Comparison of ENCODE assay signal across 22 cellular contexts in the genomic region with DNA sequence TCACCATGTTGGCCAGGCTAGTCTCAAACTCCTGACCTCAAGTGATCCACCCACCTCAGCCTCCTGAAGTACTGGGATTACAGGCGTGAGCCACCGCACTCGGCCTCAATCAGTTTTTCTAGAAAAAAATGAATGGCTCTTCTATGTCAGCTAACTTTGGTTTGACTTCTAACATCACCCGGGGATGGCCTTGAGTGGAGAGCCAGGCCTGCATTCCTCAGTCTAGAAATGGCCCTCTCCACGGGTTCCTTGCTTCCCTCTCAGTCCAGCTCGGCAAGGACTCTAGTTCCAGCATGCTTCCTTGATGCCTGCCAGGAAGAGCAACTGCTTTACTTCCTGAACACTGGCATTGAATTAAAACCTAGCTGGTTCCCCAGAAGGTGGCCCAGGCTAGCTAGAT.
"Had no signal": no experiment of that assay in that cellular context is flagged by ENCODE, and none has a peak within 500 bp of the region (broad histone marks: within the 10 kb centered on the region; RNA-seq: fewer than 3 reads in every experiment).

No MANE protein-coding gene starts in this region.

- H3K4me3 ChIP-seq: cardiac muscle cell, colonic mucosa, gastrocnemius medialis, thyroid gland had no signal

- H3K4me1 ChIP-seq: colonic mucosa, gastrocnemius medialis had no signal

- DNase-seq: activated CD4-positive, alpha-beta T cell treated with anti-CD3 and anti-CD28 coated beads for 1 hour; activated CD8-positive, alpha-beta memory T cell treated with anti-CD3 and anti-CD28 coated beads for 24 hours; activated gamma-delta T cell treated with Interleukin-2 at 50 U/mL for 16 hours; colonic mucosa; erythroblast; gastrocnemius medialis; kidney glomerular epithelial cell; left ventricle myocardium superior; natural killer cell; stimulated activated CD4-positive, alpha-beta T cell treated with anti-CD3 and anti-CD28 coated beads, Interleukin-12 subunit alpha, Interleukin-12 subunit beta, amount 100 ng/mL, for 4 hours; stimulated activated CD4-positive, alpha-beta T cell treated with anti-CD3 and anti-CD28 coated beads, Interleukin-1b, Interleukin-23, amount 100 ng/mL, for 48 hours; stimulated activated CD8-positive, alpha-beta memory T cell treated with anti-CD3 and anti-CD28 coated beads, Interleukin-4, amount 100 ng/mL, for 48 hours; stimulated activated naive CD4-positive, alpha-beta T cell; T-helper 17 cell; thyroid gland had no signal

- H3K4me1 Mint-ChIP-seq: natural killer cell had no signal

- H3K27me3 ChIP-seq: cardiac muscle cell, colonic mucosa, gastrocnemius medialis, thyroid gland had no signal

- H3K27ac ChIP-seq: cardiac muscle cell, gastrocnemius medialis, parathyroid adenoma, thyroid gland, VCaP had no signal

- H3K9me3 ChIP-seq: colonic mucosa, gastrocnemius medialis, thyroid gland had no signal

- H3K9me3 Mint-ChIP-seq: activated naive CD4-positive, alpha-beta T cell treated with anti-CD3 and anti-CD28 coated beads, Interleukin-2, amount 50 U/mL, for 72 hours; activated T-helper 1 cell treated with anti-CD3 and anti-CD28 coated beads, Interleukin-12 subunit alpha, Interleukin-12 subunit beta, Interleukin-2, Interleukin-4 antibody, amounts not matched to agents 30 ng/mL and 10 ng/mL and 1 ng/mL, durations not matched to agents 14 hours and 24 hours and 36 hours; memory B cell; natural killer cell had no signal

- H3K9ac ChIP-seq: parathyroid adenoma had no signal

- H3K27me3 Mint-ChIP-seq: memory B cell, T-helper 17 cell had no signal

- ATAC-seq: activated naive CD4-positive, alpha-beta T cell treated with anti-CD3 and anti-CD28 coated beads, Interleukin-2, amount 50 U/mL, for 72 hours; gastrocnemius medialis; left ventricle myocardium superior; natural killer cell; sciatic nerve; T-helper 17 cell had no signal

- H3K27ac Mint-ChIP-seq: activated naive CD4-positive, alpha-beta T cell treated with anti-CD3 and anti-CD28 coated beads, Interleukin-2, amount 50 U/mL, for 72 hours; activated T-helper 1 cell treated with anti-CD3 and anti-CD28 coated beads, Interleukin-12 subunit alpha, Interleukin-12 subunit beta, Interleukin-2, Interleukin-4 antibody, amounts not matched to agents 30 ng/mL and 10 ng/mL and 1 ng/mL, durations not matched to agents 14 hours and 24 hours and 36 hours; memory B cell; natural killer cell; T-helper 17 cell had no signal

- H3K4me3 Mint-ChIP-seq: activated T-helper 1 cell treated with anti-CD3 and anti-CD28 coated beads, Interleukin-12 subunit alpha, Interleukin-12 subunit beta, Interleukin-2, Interleukin-4 antibody, amounts not matched to agents 30 ng/mL and 10 ng/mL and 1 ng/mL, durations not matched to agents 14 hours and 24 hours and 36 hours; memory B cell; natural killer cell; T-helper 17 cell had no signal

- H3K36me3 Mint-ChIP-seq: activated naive CD4-positive, alpha-beta T cell treated with anti-CD3 and anti-CD28 coated beads, Interleukin-2, amount 50 U/mL, for 72 hours; memory B cell; natural killer cell had no signal

- H3K36me3 ChIP-seq: cardiac muscle cell, colonic mucosa, gastrocnemius medialis, thyroid gland had no signal
